In genomic region chr11:37905707-37906417, GRCh38 we compare ENCODE assay signal across 24 cellular contexts.
DNase-seq lines count a peak whose midpoint lies in the region; ATAC-seq and TF ChIP-seq lines count a peak whose summit lies in the region.
"Had no signal": no experiment of that assay in that cellular context is flagged by ENCODE, and none has a peak within 500 bp of the region (broad histone marks: within the 10 kb centered on the region; RNA-seq: fewer than 3 reads in every experiment).

No MANE protein-coding gene starts in this region.

- POLR2A ChIA-PET in PC-9 (lab: Charles Lee; ENCODE audit: unreplicated experiment): no interaction called here

- H3K4me1 ChIP-seq in PC-9 (replicated peaks; ENCODE audit: insufficient read depth) (no peaks in the 10 kb centered on the region), hepatocyte (ENCODE audit: insufficient read depth) (no peaks in the 10 kb centered on the region)
- H3K4me1 ChIP-seq: neural progenitor cell, tibial artery had no signal

- TF ChIP-seq CTCF in PC-9 (conservative IDR thresholded peaks at IDR 0.05): no peak
- no peak for TF ChIP-seq CTCF in hepatocyte (IDR thresholded peaks at IDR 0.05; ENCODE audit: poor library complexity)

- 0 out of 2 replicates have a peak, but pooled peaks cover 5% of the 10 kb centered on the region for H3K9me3 ChIP-seq in PC-9 (ENCODE audit: insufficient read depth, low read depth)
- H3K9me3 ChIP-seq in hepatocyte (ENCODE audit: low read depth): no peaks in the 10 kb centered on the region
- H3K9me3 ChIP-seq: tibial artery had no signal

- WGBS in hepatocyte (ENCODE audit: low lambda C conversion rate, missing lambda C conversion rate): 91% methylated on average over 13 of the region's 13 CpGs

- H3K4me1 Mint-ChIP-seq in stimulated activated effector memory CD8-positive, alpha-beta T cell treated with anti-CD3 and anti-CD28 coated beads, Interleukin-12 subunit alpha, Interleukin-12 subunit beta, amount 100 ng/mL, for 72 hours: no peaks in the 10 kb centered on the region
- H3K4me1 Mint-ChIP-seq: CD8-positive, alpha-beta memory T cell; neural progenitor cell had no signal

- peaks cover 14% of the 10 kb centered on the region for H3K9me3 Mint-ChIP-seq in stimulated activated effector memory CD8-positive, alpha-beta T cell treated with anti-CD3 and anti-CD28 coated beads, Interleukin-12 subunit alpha, Interleukin-12 subunit beta, amount 100 ng/mL, for 72 hours

- H2AFZ ChIP-seq in PC-9 (peak overlapping the region; percentile 23; the same call in 1 of the 2 replicates), hepatocyte (no peak overlapping the region)
- H2AFZ ChIP-seq: neural progenitor cell had no signal

- H3K27ac ChIP-seq in PC-9: no peak overlapping the region
- H3K27ac ChIP-seq in hepatocyte: no peak overlapping the region
- H3K27ac ChIP-seq: coronary artery, neural progenitor cell, tibial artery had no signal

- H3K4me3 Mint-ChIP-seq in stimulated activated effector memory CD8-positive, alpha-beta T cell treated with anti-CD3 and anti-CD28 coated beads, Interleukin-12 subunit alpha, Interleukin-12 subunit beta, amount 100 ng/mL, for 72 hours: no peak overlapping the region
- H3K4me3 Mint-ChIP-seq: CD8-positive, alpha-beta memory T cell; neural progenitor cell had no signal

- H3K4me2 ChIP-seq in PC-9 (no peak overlapping the region), hepatocyte (no peak overlapping the region)
- H3K4me2 ChIP-seq: neural progenitor cell had no signal

- H3K27ac Mint-ChIP-seq in stimulated activated effector memory CD8-positive, alpha-beta T cell treated with anti-CD3 and anti-CD28 coated beads, Interleukin-12 subunit alpha, Interleukin-12 subunit beta, amount 100 ng/mL, for 72 hours: no peak overlapping the region
- H3K27ac Mint-ChIP-seq: CD8-positive, alpha-beta memory T cell; neural progenitor cell had no signal

- H3K9me2 ChIP-seq in PC-9 (ENCODE audit: insufficient read depth) (no peaks in the 10 kb centered on the region), hepatocyte (replicated peaks; ENCODE audit: insufficient read depth) (no peaks in the 10 kb centered on the region)

- ATAC-seq in stimulated activated effector memory CD8-positive, alpha-beta T cell treated with anti-CD3 and anti-CD28 coated beads, Interleukin-12 subunit alpha, Interleukin-12 subunit beta, amount 100 ng/mL, for 72 hours: peak; percentile 8
- ATAC-seq in SK-N-SH treated with all-trans-retinoic acid at 6 μM for 48 hours (no peak), HG03039 (IDR thresholded peaks at IDR 0.05; ENCODE audit: unreplicated experiment) (no peak)
- ATAC-seq: GM12878, Right ventricle myocardium inferior had no signal

- H4K20me1 ChIP-seq in PC-9 (ENCODE audit: insufficient read depth) (no peaks in the 10 kb centered on the region), hepatocyte (ENCODE audit: insufficient read depth, poor library complexity, severe bottlenecking) (no peaks in the 10 kb centered on the region)

- intact Hi-C loops in PC-9 (cut with micrococcal nuclease; ENCODE audit: unreplicated experiment): no loop called here

- H3K79me2 ChIP-seq in PC-9 (ENCODE audit: low read depth) (no peaks in the 10 kb centered on the region), hepatocyte (no peaks in the 10 kb centered on the region)

- BruUV-seq in PC-9 (replicated peaks; lab: Mats Ljungman, UMichigan): no TSS peak

- no peaks in the 10 kb centered on the region for H3K27me3 ChIP-seq in PC-9 (ENCODE audit: insufficient read depth, low read depth)
- H3K27me3 ChIP-seq in hepatocyte: no peaks in the 10 kb centered on the region
- H3K27me3 ChIP-seq: neural progenitor cell, tibial artery had no signal

- H3K4me3 ChIP-seq in PC-9 (no peak overlapping the region), hepatocyte (no peak overlapping the region)
- H3K4me3 ChIP-seq: coronary artery, GM12878, neural progenitor cell, tibial artery had no signal

- DNase-seq in DMS53 (lab: John Stamatoyannopoulos, UW) (peak; percentile 45), DMS53 treated with DMSO at 0.1 percent for 48 hours (lab: John Stamatoyannopoulos, UW; ENCODE audit: unreplicated experiment) (no peak), PC-9 (peak in 1 of 2 experiments; percentile 60), hepatocyte (ENCODE audit: low spot score) (peak; percentile 4), NAMALWA (ENCODE audit: low spot score) (no peak)
- no peak for DNase-seq in stimulated activated effector memory CD8-positive, alpha-beta T cell treated with anti-CD3 and anti-CD28 coated beads, Interleukin-12 subunit alpha, Interleukin-12 subunit beta, amount 100 ng/mL, for 72 hours (ENCODE audit: low spot score in 2 of 2)
- DNase-seq: 8988T; activated CD4-positive, CD25-positive, alpha-beta regulatory T cell treated with anti-CD3 and anti-CD28 coated beads, Interleukin-2, amount 50 U/mL, for 72 hours; activated naive CD4-positive, alpha-beta T cell; activated T-cell treated with anti-CD3 and anti-CD28 coated beads, Interleukin-2, amount 50 U/mL, for 1 hour; AML-193; CD8-positive, alpha-beta memory T cell; DMS79; NCI-H2107; NCI-H524; stimulated activated CD4-positive, alpha-beta T cell treated with anti-CD3 and anti-CD28 coated beads, Interleukin-4, amount 100 ng/mL, for 1 hour; stimulated activated naive CD4-positive, alpha-beta T cell treated with Interleukin-2 at 50 U/mL for 16 hours; tibial artery had no signal

- H3K36me3 Mint-ChIP-seq in stimulated activated effector memory CD8-positive, alpha-beta T cell treated with anti-CD3 and anti-CD28 coated beads, Interleukin-12 subunit alpha, Interleukin-12 subunit beta, amount 100 ng/mL, for 72 hours: no peaks in the 10 kb centered on the region
- H3K36me3 Mint-ChIP-seq: CD8-positive, alpha-beta memory T cell; neural progenitor cell had no signal

- H3K36me3 ChIP-seq in PC-9 (ENCODE audit: low read depth) (no peaks in the 10 kb centered on the region), hepatocyte (replicated peaks; ENCODE audit: insufficient read depth, low read depth) (no peaks in the 10 kb centered on the region)
- H3K36me3 ChIP-seq: neural progenitor cell, tibial artery had no signal

- CTCF ChIA-PET in PC-9 (lab: Charles Lee): no interaction called here

- H3F3A ChIP-seq in PC-9 (ENCODE audit: insufficient read depth, low read depth): no peaks in the 10 kb centered on the region

TF ChIP-seq in SK-N-SH treated with all-trans-retinoic acid at 6 μM for 48 hours, 23 proteins besides CTCF, POLR2A, EP300 and RAD21:
- TF ChIP-seq ESRRG (CRISPR knock-in tag; IDR thresholded peaks at IDR 0.05) (no peak), ZFP3 (CRISPR knock-in tag; IDR thresholded peaks at IDR 0.05) (no peak), BACH2 (CRISPR knock-in tag; IDR thresholded peaks at IDR 0.05; ENCODE audit: borderline replicate concordance) (no peak), PPARA (CRISPR knock-in tag; IDR thresholded peaks at IDR 0.05; ENCODE audit: borderline replicate concordance) (no peak), CREB5 (CRISPR knock-in tag; IDR thresholded peaks at IDR 0.05; ENCODE audit: low read depth) (no peak), TCF4 (CRISPR knock-in tag; IDR thresholded peaks at IDR 0.05; ENCODE audit: borderline replicate concordance) (no peak), ZNF565 (CRISPR knock-in tag; conservative IDR thresholded peaks at IDR 0.05; ENCODE audit: low read depth) (no peak), RARB (CRISPR knock-in tag; IDR thresholded peaks at IDR 0.05) (no peak), CSDC2 (CRISPR knock-in tag; IDR thresholded peaks at IDR 0.05) (no peak), ZFP30 (CRISPR knock-in tag; IDR thresholded peaks at IDR 0.05) (no peak), ARNTL (CRISPR knock-in tag; IDR thresholded peaks at IDR 0.05; ENCODE audit: borderline replicate concordance, low read depth) (no peak), OSR1 (CRISPR knock-in tag; IDR thresholded peaks at IDR 0.05) (no peak), TSHZ2 (CRISPR knock-in tag; IDR thresholded peaks at IDR 0.05) (no peak)

Comparison
In these comparisons a context has a peak if more than half of its experiments do, and no peak if none do; other contexts are left out.
1. DNase-seq: peak in DMS53 (single experiment) and hepatocyte (single experiment); none in DMS53 treated with DMSO at 0.1 percent for 48 hours (single experiment), stimulated activated effector memory CD8-positive, alpha-beta T cell treated with anti-CD3 and anti-CD28 coated beads, Interleukin-12 subunit alpha, Interleukin-12 subunit beta, amount 100 ng/mL, for 72 hours (0 of 2) and NAMALWA (single experiment).